Comparison of ENCODE assay signal across 8 cellular contexts in the genomic region with DNA sequence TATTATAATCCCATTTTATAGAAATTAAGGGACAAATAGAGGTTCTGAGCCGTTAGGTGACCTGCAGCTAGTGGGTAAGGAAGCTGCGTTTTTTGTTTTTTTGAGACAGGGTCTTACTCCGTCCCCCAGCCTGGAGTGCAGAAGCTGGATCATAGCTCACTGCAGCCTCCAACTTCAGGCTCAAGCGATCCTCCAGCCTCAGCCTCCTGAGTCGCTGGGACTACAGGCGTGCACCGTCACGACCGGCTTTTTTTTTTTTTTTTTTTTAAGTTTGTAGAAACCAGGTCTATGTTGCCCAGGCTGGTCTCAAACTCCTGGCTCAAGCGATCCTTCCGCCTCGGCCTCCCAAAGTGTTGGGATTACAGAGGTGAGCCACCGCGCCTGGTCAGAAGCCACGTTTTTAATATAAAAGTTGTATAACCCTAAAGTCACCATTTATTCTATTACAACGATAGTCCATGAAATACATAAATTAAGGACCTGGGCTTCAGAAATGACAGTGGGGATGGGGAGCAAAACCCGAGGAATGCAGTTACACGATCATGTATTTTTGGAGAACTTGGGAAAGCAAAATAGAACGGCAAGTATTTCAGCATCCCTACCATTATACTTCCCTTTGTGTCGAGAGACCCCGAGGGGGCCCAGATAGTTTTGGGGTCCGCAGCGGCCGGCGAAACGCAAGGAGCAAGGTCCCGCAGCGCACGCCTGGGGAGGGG. TPM values are rescaled to one million over a fixed set of nuclear protein-coding genes. Genes with fewer than 3 reads are reported as not detected.
DNase-seq lines count a peak whose midpoint lies in the region; TF ChIP-seq lines count a peak whose summit lies in the region.

No MANE protein-coding gene starts in this region.

- peak overlapping the region; percentile 67 for H3K27ac ChIP-seq in C4-2B
- no peak overlapping the region for H3K27ac ChIP-seq in colonic mucosa

- in situ Hi-C loops in KBM-7 (cut with MboI; ENCODE audit: low pct_unique_long_range_greater_than_20kb, low sequenced_read_pairs) = no loop called here

- no peaks in the 10 kb centered on the region for H3K9me3 ChIP-seq in colonic mucosa

- no peaks in the 10 kb centered on the region for H3K27me3 ChIP-seq in colonic mucosa

- no peaks in the 10 kb centered on the region for H3K36me3 ChIP-seq in colonic mucosa

- H3K9me3 Mint-ChIP-seq in IgD-negative memory B cell (no peaks in the 10 kb centered on the region), nephron (no peaks in the 10 kb centered on the region)

- peak overlapping the region; percentile 90 to 98 (median 95) for H3K4me3 Mint-ChIP-seq in IgD-negative memory B cell
- peak overlapping the region; percentile 96 to 97 (median 97) for H3K4me3 Mint-ChIP-seq in nephron

- H3K4me1 Mint-ChIP-seq in IgD-negative memory B cell (peaks cover 11 to 24% (median 19%) of the 10 kb centered on the region in 3 donors), nephron (peaks cover 14% of the 10 kb centered on the region)

- DNase-seq in colonic mucosa (no peak), KBM-7 (no peak), NAMALWA (ENCODE audit: low spot score) (no peak), SW 1271 (lab: John Stamatoyannopoulos, UW) (no peak), foreskin melanocyte (no peak)

- H3K27me3 Mint-ChIP-seq in IgD-negative memory B cell = peaks cover 2% of the 10 kb centered on the region
- H3K27me3 Mint-ChIP-seq in nephron (ENCODE audit: low read depth) = no peaks in the 10 kb centered on the region

- TF ChIP-seq CTCF in C4-2B (conservative IDR thresholded peaks at IDR 0.05) (no peak), colonic mucosa (IDR thresholded peaks at IDR 0.05) (no peak), nephron (IDR thresholded peaks at IDR 0.05; ENCODE audit: unreplicated experiment in 3 of 3) (no peak)

- peak overlapping the region; percentile 86 to 87 for H3K9ac ChIP-seq in colonic mucosa (ENCODE audit: low read depth in 2 of 2, low read length in 2 of 2)

- H3K27ac Mint-ChIP-seq in IgD-negative memory B cell (peak overlapping the region; percentile 61 to 91 (median 90)), nephron (peak overlapping the region; percentile 40 to 87 (median 80))

- H3K4me3 ChIP-seq in colonic mucosa = peak overlapping the region; percentile 98

- H3K4me1 ChIP-seq in colonic mucosa = no peaks in the 10 kb centered on the region

- H3K36me3 Mint-ChIP-seq in IgD-negative memory B cell (peaks cover 8% of the 10 kb centered on the region), nephron (ENCODE audit: low read depth) (peaks cover 31% of the 10 kb centered on the region)

- intact Hi-C loops in colonic mucosa (cut with DNase I) = loop anchor here (5.0 kb wide), 1 partner anchor 113 kb away; no protein-coding TSS in a partner anchor

RNA-seq across cellular contexts. Expression of a gene that starts 0.6 kb away (rescaled TPM):
- polyA plus RNA-seq in IgD-negative memory B cell = 13.6 TPM
- 10 to 100 TPM; 11.5 to 22.2 TPM for total RNA-seq in colonic mucosa

RNA-seq across cellular contexts. Expression of a gene that starts 27.1 kb away (rescaled TPM):
- not detected for polyA plus RNA-seq in IgD-negative memory B cell
- not detected for total RNA-seq in colonic mucosa

RNA-seq across cellular contexts. Expression of a gene that starts 59.2 kb away (rescaled TPM):
- not detected for polyA plus RNA-seq in IgD-negative memory B cell
- 10 to 100 TPM in 1 of 2 donors, 1 to 10 TPM in 1; 6.7 to 12.4 TPM for total RNA-seq in colonic mucosa
